ENCODE assay signal across 8 cellular contexts in the genomic region with DNA sequence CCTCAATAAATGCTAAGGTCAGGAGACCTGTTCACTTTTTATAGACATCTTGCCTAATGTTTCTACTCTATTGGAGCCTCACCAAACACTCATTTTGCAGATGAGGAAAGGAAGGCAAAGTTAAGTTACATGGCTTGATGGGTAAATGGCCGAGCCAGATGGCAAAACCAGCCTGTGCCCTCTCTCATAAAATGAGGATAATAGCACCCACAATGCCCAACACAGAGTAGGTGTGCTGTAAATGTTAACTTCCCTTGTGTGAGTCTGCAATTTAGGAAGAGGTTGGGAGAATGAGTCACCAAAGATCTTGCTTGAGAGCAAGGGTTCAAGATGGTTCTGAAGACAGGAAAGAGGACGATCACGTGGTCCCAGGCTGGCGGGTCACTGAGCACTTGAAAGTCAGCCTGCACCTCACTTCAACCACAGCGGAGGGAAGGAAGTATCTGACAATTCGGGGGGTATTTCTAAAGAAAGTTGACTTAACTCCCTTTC. TPM values are rescaled to one million over a fixed set of nuclear protein-coding genes. Genes with fewer than 3 reads are reported as not detected.
DNase-seq lines count a peak whose midpoint lies in the region; ATAC-seq and TF ChIP-seq lines count a peak whose summit lies in the region.

No MANE protein-coding gene starts in this region.

- WGBS in right lobe of liver (ENCODE audit: insufficient coverage, low coverage, low lambda C conversion rate, missing lambda C conversion rate) = 55% methylated on average over 5 of the region's 6 CpGs
- WGBS in psoas muscle, 3 donors = 83 to 85% (median 84%) methylated on average over 6 of the region's 6 CpGs

- peak overlapping the region; percentile 22 to 96 (median 83) for H3K27ac ChIP-seq in right lobe of liver
- H3K27ac ChIP-seq in psoas muscle = no peak overlapping the region

- intact Hi-C loops in right lobe of liver (cut with DNase I) (no loop called here), psoas muscle (cut with DNase I) (no loop called here)

- TF ChIP-seq POLR2A in right lobe of liver (IDR thresholded peaks at IDR 0.05) = no peak

- H4K20me1 ChIP-seq in Loucy (ENCODE audit: insufficient read depth, low read length, poor library complexity, severe bottlenecking) = no peaks in the 10 kb centered on the region

- H3K9me3 Mint-ChIP-seq in stimulated activated naive CD8-positive, alpha-beta T cell treated with anti-CD3 and anti-CD28 coated beads, Interleukin-15, Interleukin-2, amounts not matched to agents 100 ng/mL and 50 ng/mL, for 24 hours = peaks cover 5% of the 10 kb centered on the region

- H3K9me3 ChIP-seq in Loucy (ENCODE audit: insufficient read depth, low read depth, low read length) (no peaks in the 10 kb centered on the region), right lobe of liver (no peaks in the 10 kb centered on the region), psoas muscle (no peaks in the 10 kb centered on the region)

- H3K36me3 Mint-ChIP-seq in stimulated activated naive CD8-positive, alpha-beta T cell treated with anti-CD3 and anti-CD28 coated beads, Interleukin-15, Interleukin-2, amounts not matched to agents 100 ng/mL and 50 ng/mL, for 24 hours (ENCODE audit: low read depth) = peaks cover 66% of the 10 kb centered on the region

- H3K27me3 Mint-ChIP-seq in stimulated activated naive CD8-positive, alpha-beta T cell treated with anti-CD3 and anti-CD28 coated beads, Interleukin-15, Interleukin-2, amounts not matched to agents 100 ng/mL and 50 ng/mL, for 24 hours = peaks cover 5% of the 10 kb centered on the region

- peak overlapping the region; percentile 64 for H3K4me2 ChIP-seq in Loucy (ENCODE audit: low read depth, low read length, poor library complexity, severe bottlenecking)

- peaks cover 58% of the 10 kb centered on the region for H3K79me2 ChIP-seq in Loucy (ENCODE audit: insufficient read depth, low read length)

- peak overlapping the region; percentile 81 for H3K27ac Mint-ChIP-seq in stimulated activated naive CD8-positive, alpha-beta T cell treated with anti-CD3 and anti-CD28 coated beads, Interleukin-15, Interleukin-2, amounts not matched to agents 100 ng/mL and 50 ng/mL, for 24 hours

- H3K4me1 ChIP-seq in Loucy (ENCODE audit: insufficient read depth, low read length, poor library complexity, severe bottlenecking) (peaks cover 59% of the 10 kb centered on the region), right lobe of liver (peaks cover 0 to 58% (median 13%) of the 10 kb centered on the region in 4 donors), psoas muscle (peaks cover 11% of the 10 kb centered on the region)

- no peaks in the 10 kb centered on the region for H3F3A ChIP-seq in Loucy (ENCODE audit: low read depth)

- H3K4me3 Mint-ChIP-seq in stimulated activated naive CD8-positive, alpha-beta T cell treated with anti-CD3 and anti-CD28 coated beads, Interleukin-15, Interleukin-2, amounts not matched to agents 100 ng/mL and 50 ng/mL, for 24 hours = peak overlapping the region; percentile 90

- H3K9ac ChIP-seq in Loucy (ENCODE audit: low read depth, low read length, poor library complexity, severe bottlenecking) = peak overlapping the region; percentile 68

- no peak for ATAC-seq in right lobe of liver
- ATAC-seq in GM18907 (IDR thresholded peaks at IDR 0.05; ENCODE audit: unreplicated experiment) = no peak
- ATAC-seq in psoas muscle = no peak

- no peaks in the 10 kb centered on the region for H3K9me2 ChIP-seq in Loucy (replicated peaks; ENCODE audit: low read depth, low read length)

- H3K27me3 ChIP-seq in Loucy (ENCODE audit: insufficient read depth, low read length, poor library complexity, severe bottlenecking) = no peaks in the 10 kb centered on the region
- no peaks in the 10 kb centered on the region for H3K27me3 ChIP-seq in right lobe of liver
- peaks cover 0 to 40% (median 15%) of the 10 kb centered on the region in 3 donors for H3K27me3 ChIP-seq in psoas muscle (ENCODE audit: insufficient read depth in 3 of 3, low read length in 2 of 3)

- peaks cover 76% of the 10 kb centered on the region for H3K4me1 Mint-ChIP-seq in stimulated activated naive CD8-positive, alpha-beta T cell treated with anti-CD3 and anti-CD28 coated beads, Interleukin-15, Interleukin-2, amounts not matched to agents 100 ng/mL and 50 ng/mL, for 24 hours (ENCODE audit: low read depth)

- H2AFZ ChIP-seq in Loucy (ENCODE audit: low read length) = peak overlapping the region; percentile 20

- H3K36me3 ChIP-seq in Loucy (ENCODE audit: insufficient read depth, low read length) (no peaks in the 10 kb centered on the region), right lobe of liver (no peaks in the 10 kb centered on the region), psoas muscle (ENCODE audit: insufficient read depth in 1 of 2, low read depth in 1 of 2) (no peaks in the 10 kb centered on the region)

- H3K4me3 ChIP-seq in Loucy (ENCODE audit: low read length, poor library complexity, severe bottlenecking) (peak overlapping the region; percentile 75), right lobe of liver (peak overlapping the region in 1 of 3 donors; percentile 72), psoas muscle (no peak overlapping the region)

- TF ChIP-seq CTCF in Loucy (conservative IDR thresholded peaks at IDR 0.05; ENCODE audit: low read length) = no peak
- TF ChIP-seq CTCF in right lobe of liver (IDR thresholded peaks at IDR 0.05) = no peak
- no peak for TF ChIP-seq CTCF in psoas muscle (IDR thresholded peaks at IDR 0.05)

- DNase-seq in activated CD8-positive, alpha-beta memory T cell treated with anti-CD3 and anti-CD28 coated beads for 48 hours (ENCODE audit: low read depth in 2 of 3, low spot score in 2 of 3) = peak in 2 of 3 experiments; percentile 27 to 35
- DNase-seq in right lobe of liver (peak in 1 of 3 donors; percentile 60), NCI-H1436 treated with DMSO at 0.1 percent for 48 hours (lab: John Stamatoyannopoulos, UW) (no peak), psoas muscle (no peak), NCI-H446 (lab: John Stamatoyannopoulos, UW) (no peak)

RNA-seq across cellular contexts. Expression of a gene that starts 3.3 kb away (rescaled TPM):
- total RNA-seq in right lobe of liver = 10 to 100 TPM in 2 of 6 experiments, 1 to 10 TPM in 4; 3.2 to 54.3 (median 6.7) TPM
- total RNA-seq in psoas muscle = under 1 TPM; 0.06 to 0.24 (median 0.10) TPM
- under 1 TPM in 2 of 3 donors, not detected in 1; 0.06 to 0.12 TPM for polyA plus RNA-seq in psoas muscle

Comparison
In these comparisons a context has a peak if more than half of its experiments do, and no peak if none do; other contexts are left out.
1. DNase-seq: peak in activated CD8-positive, alpha-beta memory T cell treated with anti-CD3 and anti-CD28 coated beads for 48 hours (2 of 3); none in NCI-H1436 treated with DMSO at 0.1 percent for 48 hours (single experiment), psoas muscle (0 of 2) and NCI-H446 (0 of 2).